8 cellular contexts compared by ENCODE assay signal in genomic region chr11:44096360-44097188, GRCh38. TPM values are rescaled to one million over a fixed set of nuclear protein-coding genes. Genes with fewer than 3 reads are reported as not detected.
DNase-seq lines count a peak whose midpoint lies in the region; FAIRE-seq and TF ChIP-seq lines count a peak whose summit lies in the region.

No MANE protein-coding gene starts in this region.

- H3K36me3 ChIP-seq in Karpas-422 (ENCODE audit: insufficient read depth, low read length) (no peaks in the 10 kb centered on the region), breast epithelium (no peaks in the 10 kb centered on the region)

- H3K27me3 ChIP-seq in Karpas-422 (ENCODE audit: low read length) = no peaks in the 10 kb centered on the region
- H3K27me3 ChIP-seq in breast epithelium = no peaks in the 10 kb centered on the region

- H3K4me2 ChIP-seq in Karpas-422 (ENCODE audit: low read depth, low read length, poor library complexity, severe bottlenecking) = peak overlapping the region; percentile 89

- peak overlapping the region; percentile 87 for H3K9ac ChIP-seq in Karpas-422 (ENCODE audit: low read length)

- intact Hi-C loops in breast epithelium (cut with DNase I; ENCODE audit: low total_unique reads) (no loop called here), lower leg skin (cut with DNase I; ENCODE audit: low total_unique reads) (no loop called here)

- no peak overlapping the region for H2AFZ ChIP-seq in Karpas-422 (ENCODE audit: low read length)

- peak; percentile 63 for FAIRE-seq in GM12892 (lab: Jason Lieb, UNC)

- H3K79me2 ChIP-seq in Karpas-422 (ENCODE audit: low read length) = peaks cover 53% of the 10 kb centered on the region

- H3K4me1 ChIP-seq in Karpas-422 (ENCODE audit: low read length) = peaks cover 17% of the 10 kb centered on the region
- H3K4me1 ChIP-seq in breast epithelium = no peaks in the 10 kb centered on the region

- no peaks in the 10 kb centered on the region for H3K27me3 Mint-ChIP-seq in type B pancreatic cell

- H3K9me2 ChIP-seq in Karpas-422 (replicated peaks; ENCODE audit: insufficient read depth, low read length) = no peaks in the 10 kb centered on the region

- no peak for TF ChIP-seq POLR2A in GM12892 (IDR thresholded peaks at IDR 0.05; ENCODE audit: low read depth, low read length)
- no peak for TF ChIP-seq POLR2A in breast epithelium (IDR thresholded peaks at IDR 0.05)
- no peak for TF ChIP-seq POLR2A in lower leg skin (IDR thresholded peaks at IDR 0.05)

- no peaks in the 10 kb centered on the region for H4K20me1 ChIP-seq in Karpas-422 (ENCODE audit: insufficient read depth, low read depth, low read length)

- H3K27ac ChIP-seq in Karpas-422 (ENCODE audit: low read length) = no peak overlapping the region
- peak overlapping the region in 1 of 2 donors; percentile 81 for H3K27ac ChIP-seq in breast epithelium

- H3K4me3 ChIP-seq in Karpas-422 (ENCODE audit: low read length) = peak overlapping the region; percentile 97
- H3K4me3 ChIP-seq in breast epithelium = peak overlapping the region; percentile 83 to 90 (median 88)
- peak overlapping the region; percentile 71 for H3K4me3 ChIP-seq in lower leg skin (ENCODE audit: low read depth, poor library complexity, severe bottlenecking)

- no peaks in the 10 kb centered on the region for H3K9me3 Mint-ChIP-seq in type B pancreatic cell

- H3K9me3 ChIP-seq in Karpas-422 (ENCODE audit: low read length) = no peaks in the 10 kb centered on the region
- H3K9me3 ChIP-seq in breast epithelium = no peaks in the 10 kb centered on the region

- peak overlapping the region; percentile 88 for H3K4me3 Mint-ChIP-seq in type B pancreatic cell

- peaks cover 23% of the 10 kb centered on the region for H3K4me1 Mint-ChIP-seq in type B pancreatic cell (ENCODE audit: unreplicated experiment)

- H3K36me3 Mint-ChIP-seq in type B pancreatic cell = peaks cover 16% of the 10 kb centered on the region

- DNase-seq in GM12892 (ENCODE audit: insufficient read length) (peak; percentile 19), Karpas-422 (peak; percentile 48), breast epithelium (ENCODE audit: low spot score in 2 of 2) (no peak), lower leg skin (ENCODE audit: low spot score in 2 of 2) (no peak), type B pancreatic cell (ENCODE audit: extremely low spot score, unreplicated experiment) (no peak), DMS114 treated with DMSO at 0.1 percent for 48 hours (lab: John Stamatoyannopoulos, UW; ENCODE audit: unreplicated experiment) (no peak)
- no peak for DNase-seq in stimulated activated CD4-positive, alpha-beta T cell treated with anti-CD3 and anti-CD28 coated beads, Interleukin-1b, Interleukin-23, amount 100 ng/mL, for 48 hours
- DNase-seq in NK-92 treated with Interleukin-12 subunit alpha and Interleukin-12 subunit beta, amount 100 ng/mL, for 24 hours (lab: John Stamatoyannopoulos, UW) = no peak

- WGBS in lower leg skin, 2 donors = 11 to 12% methylated on average over 18 of the region's 18 CpGs

- TF ChIP-seq CTCF in breast epithelium (IDR thresholded peaks at IDR 0.05) (no peak), lower leg skin (IDR thresholded peaks at IDR 0.05) (no peak), type B pancreatic cell (conservative IDR thresholded peaks at IDR 0.05) (no peak)

- peak overlapping the region; percentile 51 for H3K27ac Mint-ChIP-seq in type B pancreatic cell

RNA-seq across cellular contexts. Expression of gene EXT2, which starts 1.1 kb away (rescaled TPM):
- polyA plus RNA-seq in GM12892 (2012; ENCODE audit: missing spikeins) = 8.9 TPM
- total RNA-seq in Karpas-422 (2014; rRNA removed; shearing (Covaris generic); ENCODE audit: low replicate concordance) = 51.5 and 64.0 TPM in 2 replicates
- total RNA-seq in breast epithelium (100 to 1,000 TPM in 1 of 3 donors, 10 to 100 TPM in 2; 82.1 to 108 (median 96.9) TPM), lower leg skin (10 to 100 TPM; 46.6 to 72.6 (median 68.8) TPM), type B pancreatic cell (ENCODE audit: low replicate concordance) (45.8 and 62.7 TPM in 2 replicates)

RNA-seq across cellular contexts. Expression of gene ACCS, which starts 30.5 kb away (rescaled TPM):
- polyA plus RNA-seq in GM12892 (2012; ENCODE audit: missing spikeins) = 31.8 TPM
- total RNA-seq in Karpas-422 (2014; rRNA removed; shearing (Covaris generic); ENCODE audit: low replicate concordance) = 45.9 and 65.3 TPM in 2 replicates
- total RNA-seq in breast epithelium (10 to 100 TPM; 21.0 to 35.0 (median 23.0) TPM), lower leg skin (10 to 100 TPM in 2 of 4 donors, 1 to 10 TPM in 2; 7.7 to 21.7 (median 12.1) TPM), type B pancreatic cell (ENCODE audit: low replicate concordance) (14.2 and 17.9 TPM in 2 replicates)

RNA-seq across cellular contexts. Expression of gene ACCSL, which starts 48.8 kb away (rescaled TPM):
- 0.32 TPM for polyA plus RNA-seq in GM12892 (2012; ENCODE audit: missing spikeins)
- total RNA-seq in Karpas-422 (2014; rRNA removed; shearing (Covaris generic); ENCODE audit: low replicate concordance) = not detected in 2 replicates
- total RNA-seq in breast epithelium (not detected), lower leg skin (under 1 TPM in 1 of 4 donors, not detected in 3; 0.13 TPM), type B pancreatic cell (ENCODE audit: low replicate concordance) (not detected in 2 replicates)

Comparison
In these comparisons a context has a peak if more than half of its experiments do, and no peak if none do; other contexts are left out.
1. DNase-seq: peak in GM12892 (single experiment) and Karpas-422 (single experiment); none in breast epithelium (0 of 2), lower leg skin (0 of 2), type B pancreatic cell (single experiment), stimulated activated CD4-positive, alpha-beta T cell treated with anti-CD3 and anti-CD28 coated beads, Interleukin-1b, Interleukin-23, amount 100 ng/mL, for 48 hours (single experiment), NK-92 treated with Interleukin-12 subunit alpha and Interleukin-12 subunit beta, amount 100 ng/mL, for 24 hours (single experiment) and DMS114 treated with DMSO at 0.1 percent for 48 hours (single experiment).
2. Peak in every context shown above with its lines, with median percentiles within 50 percentile points of each other: H3K4me3 ChIP-seq.